ENCODE assay signal across 1 cellular context in the genomic region with DNA sequence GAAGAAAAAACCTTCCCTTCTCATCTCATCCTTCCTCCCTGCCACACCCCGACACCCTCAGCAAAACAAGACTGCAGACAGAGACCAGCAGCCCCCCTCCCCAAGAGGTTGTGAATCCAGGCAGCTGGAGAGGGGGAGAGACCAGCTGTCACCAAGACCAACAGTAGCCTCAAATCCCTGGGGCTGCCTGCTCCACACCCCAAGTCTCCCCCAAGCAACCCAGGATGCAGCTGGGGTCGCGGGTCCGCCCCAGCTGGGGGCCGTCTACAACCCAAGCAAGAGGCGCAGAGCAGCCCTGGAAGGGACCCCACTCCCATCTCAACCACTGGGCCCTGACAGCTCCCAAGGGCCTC.
TF ChIP-seq lines count a peak whose summit lies in the region.

No MANE protein-coding gene starts in this region.

TF ChIP-seq in endothelial cell of umbilical vein, 7 proteins besides CTCF, POLR2A, EP300 and RAD21:
- TF ChIP-seq FOS (IDR thresholded peaks at IDR 0.05; ENCODE audit: borderline replicate concordance, insufficient read depth, low read length) = no peak
- no peak for TF ChIP-seq EZH2 (IDR thresholded peaks at IDR 0.05; ENCODE audit: borderline replicate concordance, low read depth, low read length, severe bottlenecking)
- TF ChIP-seq, protein P1, sequence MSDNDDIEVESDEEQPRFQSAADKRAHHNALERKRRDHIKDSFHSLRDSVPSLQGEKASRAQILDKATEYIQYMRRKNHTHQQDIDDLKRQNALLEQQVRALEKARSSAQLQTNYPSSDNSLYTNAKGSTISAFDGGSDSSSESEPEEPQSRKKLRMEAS (IDR thresholded peaks at IDR 0.05; ENCODE audit: insufficient read depth, insufficient read length) = no peak
- no peak for TF ChIP-seq POLR2AphosphoS5 (IDR thresholded peaks at IDR 0.05; ENCODE audit: insufficient read depth, low read depth, low read length)
- no peak for TF ChIP-seq GATA2 (IDR thresholded peaks at IDR 0.05; ENCODE audit: insufficient read depth, insufficient read length, low read depth, low read length)
- TF ChIP-seq MYC (IDR thresholded peaks at IDR 0.05; ENCODE audit: low read depth, low read length) = no peak
- TF ChIP-seq JUN (IDR thresholded peaks at IDR 0.05; ENCODE audit: borderline replicate concordance, insufficient read depth, insufficient read length, low read depth) = no peak
